In genomic region chr6:44787254-44787844, GRCh38 we compare ENCODE assay signal across 20 cellular contexts.
DNase-seq lines count a peak whose midpoint lies in the region; ATAC-seq lines count a peak whose summit lies in the region.
"Had no signal": no experiment of that assay in that cellular context is flagged by ENCODE, and none has a peak within 500 bp of the region (broad histone marks: within the 10 kb centered on the region; RNA-seq: fewer than 3 reads in every experiment).

No MANE protein-coding gene starts in this region.

- H3K4me1 ChIP-seq in mesendoderm (ENCODE audit: control insufficient read depth, low read depth, low read length): no peaks in the 10 kb centered on the region
- H3K4me1 ChIP-seq: BLaER1 treated with 17β-estradiol and CSF1 and Interleukin-3, amounts not matched to agents 10 nM and 100 nM; uterus had no signal

- no CpG with 5 or more reads among the region's 8 CpGs for WGBS in mesendoderm (ENCODE audit: extremely low coverage, insufficient coverage, low lambda C conversion rate)

- no peak overlapping the region for H3K56ac ChIP-seq in mesendoderm (ENCODE audit: low read length)

- H2BK120ac ChIP-seq in mesendoderm (ENCODE audit: low read depth, low read length): no peak overlapping the region

- H2AK5ac ChIP-seq in mesendoderm (ENCODE audit: low read length): no peak overlapping the region

- H4K5ac ChIP-seq in mesendoderm (ENCODE audit: low read length): no peak overlapping the region

- H3K4ac ChIP-seq in mesendoderm (ENCODE audit: low read depth, low read length): no peak overlapping the region

- H3K79me1 ChIP-seq in mesendoderm (ENCODE audit: low read length): no peaks in the 10 kb centered on the region

- peak; percentile 25 for DNase-seq in activated naive CD4-positive, alpha-beta T cell treated with anti-CD3 and anti-CD28 coated beads for 36 hours
- DNase-seq in activated naive CD4-positive, alpha-beta T cell (lab: John Stamatoyannopoulos, UW): no peak
- no peak for DNase-seq in GOT3 (lab: John Stamatoyannopoulos, UW)
- no peak for DNase-seq in mesendoderm
- DNase-seq: amniotic stem cell; effector memory CD4-positive, alpha-beta T cell; EL; erythroblast; H7; head of caudate nucleus; NCI-H187; NCI-H2171 treated with DMSO at 0.1 percent for 48 hours; NCI-H524 treated with DMSO at 0.1 percent for 48 hours; NK-92 treated with Interleukin-12 subunit alpha and Interleukin-12 subunit beta, amount 100 ng/mL, for 24 hours; uterus had no signal

- H3K27me3 ChIP-seq in mesendoderm (ENCODE audit: insufficient read depth, low read length, poor library complexity): no peaks in the 10 kb centered on the region
- H3K27me3 ChIP-seq: BLaER1 treated with 17β-estradiol and CSF1 and Interleukin-3, amounts not matched to agents 10 nM and 100 nM; uterus had no signal

- intact Hi-C loops in activated naive CD4-positive, alpha-beta T cell treated with anti-CD3 and anti-CD28 coated beads for 36 hours (cut with micrococcal nuclease): loop anchor here (5.0 kb wide), 2 partner anchors 635 to 925 kb away; no protein-coding TSS in a partner anchor

- ATAC-seq in GM19452 (IDR thresholded peaks at IDR 0.05; ENCODE audit: unreplicated experiment): no peak

- H3K27ac Mint-ChIP-seq in activated naive CD4-positive, alpha-beta T cell treated with anti-CD3 and anti-CD28 coated beads for 36 hours: no peak overlapping the region
- H3K27ac Mint-ChIP-seq in T-helper 1 cell treated with Interleukin-12 subunit alpha and Interleukin-12 subunit beta and Interleukin-4 antibody, amounts not matched to agents 30 μg/mL and 1 μg/mL, for 36 hours: peak overlapping the region; percentile 3
- peak overlapping the region; percentile 95 for H3K27ac Mint-ChIP-seq in activated naive CD4-positive, alpha-beta T cell treated with anti-CD3 and anti-CD28 coated beads, Interleukin-2, amount 50 U/mL, for 24 hours

- H3K4me2 ChIP-seq in mesendoderm (ENCODE audit: low read length): no peak overlapping the region
- H3K4me2 ChIP-seq: BLaER1 treated with 17β-estradiol and CSF1 and Interleukin-3, amounts not matched to agents 10 nM and 100 nM had no signal

- peaks cover 6% of the 10 kb centered on the region for H3K9me3 Mint-ChIP-seq in activated naive CD4-positive, alpha-beta T cell treated with anti-CD3 and anti-CD28 coated beads for 36 hours
- H3K9me3 Mint-ChIP-seq in T-helper 1 cell treated with Interleukin-12 subunit alpha and Interleukin-12 subunit beta and Interleukin-4 antibody, amounts not matched to agents 30 μg/mL and 1 μg/mL, for 36 hours: no peaks in the 10 kb centered on the region
- peaks cover 5% of the 10 kb centered on the region for H3K9me3 Mint-ChIP-seq in activated naive CD4-positive, alpha-beta T cell treated with anti-CD3 and anti-CD28 coated beads, Interleukin-2, amount 50 U/mL, for 24 hours

- H3K18ac ChIP-seq in mesendoderm (ENCODE audit: low read length): no peak overlapping the region

- H3K27ac ChIP-seq in mesendoderm (ENCODE audit: low read depth, low read length): no peak overlapping the region
- H3K27ac ChIP-seq: BLaER1 treated with 17β-estradiol and CSF1 and Interleukin-3, amounts not matched to agents 10 nM and 100 nM; uterus had no signal

- no peak overlapping the region for H2BK15ac ChIP-seq in mesendoderm (replicated peaks; ENCODE audit: low read depth)

- H4K8ac ChIP-seq in mesendoderm (ENCODE audit: low read depth, low read length): no peak overlapping the region

- H3K36me3 Mint-ChIP-seq in activated naive CD4-positive, alpha-beta T cell treated with anti-CD3 and anti-CD28 coated beads for 36 hours (ENCODE audit: low read depth): no peaks in the 10 kb centered on the region
- peaks cover 2% of the 10 kb centered on the region for H3K36me3 Mint-ChIP-seq in T-helper 1 cell treated with Interleukin-12 subunit alpha and Interleukin-12 subunit beta and Interleukin-4 antibody, amounts not matched to agents 30 μg/mL and 1 μg/mL, for 36 hours (ENCODE audit: low read depth)
- peaks cover 10% of the 10 kb centered on the region for H3K36me3 Mint-ChIP-seq in activated naive CD4-positive, alpha-beta T cell treated with anti-CD3 and anti-CD28 coated beads, Interleukin-2, amount 50 U/mL, for 24 hours

- no peaks in the 10 kb centered on the region for H3K79me2 ChIP-seq in mesendoderm (ENCODE audit: control insufficient read depth, insufficient read depth, low read length)

- H3K27me3 Mint-ChIP-seq in activated naive CD4-positive, alpha-beta T cell treated with anti-CD3 and anti-CD28 coated beads for 36 hours (ENCODE audit: low read depth): no peaks in the 10 kb centered on the region
- no peaks in the 10 kb centered on the region for H3K27me3 Mint-ChIP-seq in T-helper 1 cell treated with Interleukin-12 subunit alpha and Interleukin-12 subunit beta and Interleukin-4 antibody, amounts not matched to agents 30 μg/mL and 1 μg/mL, for 36 hours (ENCODE audit: low read depth)
- H3K27me3 Mint-ChIP-seq in activated naive CD4-positive, alpha-beta T cell treated with anti-CD3 and anti-CD28 coated beads, Interleukin-2, amount 50 U/mL, for 24 hours: no peaks in the 10 kb centered on the region

- H3K4me1 Mint-ChIP-seq in activated naive CD4-positive, alpha-beta T cell treated with anti-CD3 and anti-CD28 coated beads for 36 hours (ENCODE audit: low read depth): peaks cover 13% of the 10 kb centered on the region
- peaks cover 9% of the 10 kb centered on the region for H3K4me1 Mint-ChIP-seq in T-helper 1 cell treated with Interleukin-12 subunit alpha and Interleukin-12 subunit beta and Interleukin-4 antibody, amounts not matched to agents 30 μg/mL and 1 μg/mL, for 36 hours (ENCODE audit: low read depth)
- peaks cover 19% of the 10 kb centered on the region for H3K4me1 Mint-ChIP-seq in activated naive CD4-positive, alpha-beta T cell treated with anti-CD3 and anti-CD28 coated beads, Interleukin-2, amount 50 U/mL, for 24 hours

- H3K9ac ChIP-seq in mesendoderm (ENCODE audit: low read length): no peak overlapping the region
- H3K9ac ChIP-seq: BLaER1 treated with 17β-estradiol and CSF1 and Interleukin-3, amounts not matched to agents 10 nM and 100 nM had no signal

- no peak overlapping the region for H3K23ac ChIP-seq in mesendoderm (ENCODE audit: low read length)

- H3K4me3 ChIP-seq in mesendoderm (ENCODE audit: low read length): no peak overlapping the region
- H3K4me3 ChIP-seq: BLaER1 treated with 17β-estradiol and CSF1 and Interleukin-3, amounts not matched to agents 10 nM and 100 nM; lung; uterus had no signal

- no peaks in the 10 kb centered on the region for H3K36me3 ChIP-seq in mesendoderm (ENCODE audit: control insufficient read depth, insufficient read depth, low read length)
- H3K36me3 ChIP-seq: BLaER1 treated with 17β-estradiol and CSF1 and Interleukin-3, amounts not matched to agents 10 nM and 100 nM; uterus had no signal

- peak overlapping the region; percentile 4 for H3K4me3 Mint-ChIP-seq in activated naive CD4-positive, alpha-beta T cell treated with anti-CD3 and anti-CD28 coated beads for 36 hours
- H3K4me3 Mint-ChIP-seq in T-helper 1 cell treated with Interleukin-12 subunit alpha and Interleukin-12 subunit beta and Interleukin-4 antibody, amounts not matched to agents 30 μg/mL and 1 μg/mL, for 36 hours: peak overlapping the region; percentile 18
- H3K4me3 Mint-ChIP-seq in activated naive CD4-positive, alpha-beta T cell treated with anti-CD3 and anti-CD28 coated beads, Interleukin-2, amount 50 U/mL, for 24 hours: peak overlapping the region; percentile 84

- no peak overlapping the region for H2BK5ac ChIP-seq in mesendoderm (ENCODE audit: low read length)

- CTCF ChIA-PET in activated naive CD4-positive, alpha-beta T cell treated with anti-CD3 and anti-CD28 coated beads for 36 hours (lab: Charles Lee): no interaction called here

Comparison
In these comparisons a context has a peak if more than half of its experiments do, and no peak if none do; other contexts are left out.
1. H3K4me3 Mint-ChIP-seq: peak in every context shown above with its lines; median percentile 84 in activated naive CD4-positive, alpha-beta T cell treated with anti-CD3 and anti-CD28 coated beads, Interleukin-2, amount 50 U/mL, for 24 hours; 18 in T-helper 1 cell treated with Interleukin-12 subunit alpha and Interleukin-12 subunit beta and Interleukin-4 antibody, amounts not matched to agents 30 μg/mL and 1 μg/mL, for 36 hours; 4 in activated naive CD4-positive, alpha-beta T cell treated with anti-CD3 and anti-CD28 coated beads for 36 hours.